21 cellular contexts compared by ENCODE assay signal in the genomic region with DNA sequence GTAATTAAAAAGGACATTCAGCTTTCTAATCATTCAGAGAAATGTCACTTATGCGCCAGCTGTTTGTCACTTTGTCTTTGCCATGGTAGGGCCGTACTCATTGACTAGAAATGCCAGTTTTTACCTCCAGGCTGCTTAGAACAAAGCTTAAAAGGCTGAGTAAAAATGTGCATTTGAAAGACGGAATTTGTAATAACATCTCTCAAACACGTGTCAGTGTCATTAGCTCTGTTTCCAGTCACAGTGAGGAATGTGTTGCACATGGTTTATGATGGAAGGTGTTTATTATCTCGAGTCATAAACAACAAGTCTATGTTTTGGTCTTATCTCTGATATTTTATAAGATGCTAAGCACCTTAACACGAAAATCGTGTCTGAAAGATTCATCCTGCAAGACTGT.
A peak's percentile ranks its signal among the peaks of the same experiment; 100 is the strongest.
DNase-seq lines count a peak whose midpoint lies in the region; ATAC-seq, FAIRE-seq and TF ChIP-seq lines count a peak whose summit lies in the region.
"Had no signal": no experiment of that assay in that cellular context is flagged by ENCODE, and none has a peak within 500 bp of the region (broad histone marks: within the 10 kb centered on the region; RNA-seq: fewer than 3 reads in every experiment).

No MANE protein-coding gene starts in this region.

- no peak for TF ChIP-seq RAD21 in HepG2 (CRISPR knock-in tag; IDR thresholded peaks at IDR 0.05)

- DNase-seq in HepG2 (ENCODE audit: low spot score), result no peak
- DNase-seq in right lobe of liver, result no peak
- peak in 1 of 2 experiments; percentile 25 for DNase-seq in SJCRH30
- no peak for DNase-seq in D341Med (ENCODE audit: low spot score)
- DNase-seq: 8988T; ACHN; BE2C; C1 segment of cervical spinal cord; CD4-positive, alpha-beta memory T cell; CD4-positive, CD25-positive, alpha-beta regulatory T cell; CD8-positive, alpha-beta memory T cell; COR-L47; DMS79 treated with DMSO at 0.1 percent for 48 hours; GF-D8 had no signal

- H3K27ac ChIP-seq in HepG2 (ENCODE audit: extremely low read length, insufficient read depth, low read length), result no peak overlapping the region
- H3K27ac ChIP-seq in right lobe of liver, result no peak overlapping the region
- peak overlapping the region; percentile 30; the same call in 1 of the 2 replicates for H3K27ac ChIP-seq in SJCRH30
- H3K27ac ChIP-seq: BLaER1 had no signal

- TF ChIP-seq EP300 in HepG2 (IDR thresholded peaks at IDR 0.05; ENCODE audit: low read depth in 2 of 2, low read length in 2 of 2), result no peak
- TF ChIP-seq EP300 in HepG2 (CRISPR knock-in tag; IDR thresholded peaks at IDR 0.05; ENCODE audit: borderline replicate concordance), result no peak

- H3K4me3 ChIP-seq in HepG2 (replicated peaks in 1 of 3; ENCODE audit: insufficient read depth in 1 of 3, low read depth in 2 of 3, low read length in 3 of 3), result no peak overlapping the region
- no peak overlapping the region for H3K4me3 ChIP-seq in right lobe of liver
- H3K4me3 ChIP-seq in SJCRH30, result no peak overlapping the region
- H3K4me3 ChIP-seq: BLaER1 had no signal

- in situ Hi-C loops in HepG2 (cut with HindIII; ENCODE audit: extremely low pct_ligation_motif_present, low pct_unique_long_range_greater_than_20kb), result no loop called here

- peaks cover 0 to 18% of the 10 kb centered on the region in 2 experiments; a peak in 2 of 5 replicates for H3K27me3 ChIP-seq in HepG2 (ENCODE audit: control insufficient read depth in 1 of 2, insufficient read depth in 2 of 2, low read length in 2 of 2)
- no peaks in the 10 kb centered on the region for H3K27me3 ChIP-seq in right lobe of liver
- H3K27me3 ChIP-seq in SJCRH30, result no peaks in the 10 kb centered on the region
- H3K27me3 ChIP-seq: BE2C, BLaER1 had no signal

- no peaks in the 10 kb centered on the region for H4K20me1 ChIP-seq in HepG2 (ENCODE audit: insufficient read depth, low read length)
- H4K20me1 ChIP-seq: BLaER1 had no signal

- no peak overlapping the region for H3K4me2 ChIP-seq in HepG2 (ENCODE audit: low read depth, low read length)
- H3K4me2 ChIP-seq: BLaER1 had no signal

- H2AFZ ChIP-seq in HepG2 (ENCODE audit: low read length), result no peak overlapping the region

- 3% methylated on average over 7 of the region's 7 CpGs for WGBS in HepG2 (ENCODE audit: low lambda C conversion rate)
- WGBS in right lobe of liver (ENCODE audit: insufficient coverage, low coverage, low lambda C conversion rate, missing lambda C conversion rate), result 29% methylated on average over 7 of the region's 7 CpGs

- CTCF ChIA-PET in HepG2 (lab: Yijun Ruan, JAX; ENCODE audit: low intra/inter-chr PET ratio, low total read pairs), result no interaction called here

- no peaks in the 10 kb centered on the region for H3K4me1 ChIP-seq in HepG2 (ENCODE audit: insufficient read depth, low read length)
- no peaks in the 10 kb centered on the region for H3K4me1 ChIP-seq in right lobe of liver
- peaks cover 15% of the 10 kb centered on the region for H3K4me1 ChIP-seq in SJCRH30
- H3K4me1 ChIP-seq: BE2C had no signal

- FAIRE-seq in HepG2 (lab: Jason Lieb, UNC), result no peak
- FAIRE-seq: A204.1, D721Med, G401.6, GM12892, GM18507 had no signal

- BruUV-seq in HepG2 (replicated peaks; lab: Mats Ljungman, UMichigan), result no TSS peak

- TF ChIP-seq CTCF in HepG2 (CRISPR knock-in tag; IDR thresholded peaks at IDR 0.05), result no peak
- TF ChIP-seq CTCF in right lobe of liver (IDR thresholded peaks at IDR 0.05), result no peak

- H3K36me3 ChIP-seq in HepG2 (replicated peaks in 1 of 2; ENCODE audit: control insufficient read depth in 1 of 2, insufficient read depth in 2 of 2, low read length in 2 of 2), result no peaks in the 10 kb centered on the region
- no peaks in the 10 kb centered on the region for H3K36me3 ChIP-seq in right lobe of liver
- no peaks in the 10 kb centered on the region for H3K36me3 ChIP-seq in SJCRH30
- H3K36me3 ChIP-seq: BE2C, BLaER1 had no signal

- ATAC-seq in HepG2 (no peak), right lobe of liver (no peak), HG03039 (IDR thresholded peaks at IDR 0.05; ENCODE audit: unreplicated experiment) (no peak)

- no peak overlapping the region for H3K9ac ChIP-seq in HepG2 (ENCODE audit: insufficient read depth, low read depth, low read length)
- H3K9ac ChIP-seq: BLaER1 had no signal

- POLR2A ChIA-PET in HepG2 (lab: Yijun Ruan, JAX), result no interaction called here

- no peaks in the 10 kb centered on the region for H3K9me3 ChIP-seq in HepG2 (ENCODE audit: low read length)
- H3K9me3 ChIP-seq in right lobe of liver, result no peaks in the 10 kb centered on the region
- H3K9me3 ChIP-seq in SJCRH30 (replicated peaks), result no peaks in the 10 kb centered on the region
- H3K9me3 ChIP-seq: BE2C had no signal

- H3K79me2 ChIP-seq in HepG2 (ENCODE audit: insufficient read depth, low read length), result no peaks in the 10 kb centered on the region

- no peak for TF ChIP-seq POLR2A in HepG2 (IDR thresholded peaks at IDR 0.05; ENCODE audit: insufficient read depth in 1 of 2, low read depth in 2 of 2, low read length in 2 of 2)
- TF ChIP-seq POLR2A in right lobe of liver (IDR thresholded peaks at IDR 0.05), result no peak

- intact Hi-C loops in HepG2 (cut with micrococcal nuclease; ENCODE audit: unreplicated experiment) (no loop called here), right lobe of liver (cut with DNase I) (no loop called here)

TF ChIP-seq in HepG2, 621 proteins besides CTCF, POLR2A, EP300 and RAD21:
- TF ChIP-seq IKZF5 (CRISPR knock-in tag; IDR thresholded peaks at IDR 0.05), result no peak
- TF ChIP-seq, protein P1, sequence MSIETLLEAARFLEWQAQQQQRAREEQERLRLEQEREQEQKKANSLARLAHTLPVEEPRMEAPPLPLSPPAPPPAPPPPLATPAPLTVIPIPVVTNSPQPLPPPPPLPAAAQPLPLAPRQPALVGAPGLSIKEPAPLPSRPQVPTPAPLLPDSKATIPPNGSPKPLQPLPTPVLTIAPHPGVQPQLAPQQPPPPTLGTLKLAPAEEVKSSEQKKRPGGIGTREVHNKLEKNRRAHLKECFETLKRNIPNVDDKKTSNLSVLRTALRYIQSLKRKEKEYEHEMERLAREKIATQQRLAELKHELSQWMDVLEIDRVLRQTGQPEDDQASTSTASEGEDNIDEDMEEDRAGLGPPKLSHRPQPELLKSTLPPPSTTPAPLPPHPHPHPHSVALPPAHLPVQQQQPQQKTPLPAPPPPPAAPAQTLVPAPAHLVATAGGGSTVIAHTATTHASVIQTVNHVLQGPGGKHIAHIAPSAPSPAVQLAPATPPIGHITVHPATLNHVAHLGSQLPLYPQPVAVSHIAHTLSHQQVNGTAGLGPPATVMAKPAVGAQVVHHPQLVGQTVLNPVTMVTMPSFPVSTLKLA (IDR thresholded peaks at IDR 0.05), result peak; percentile 79
